ENCODE assay signal across 12 cellular contexts in the genomic region with DNA sequence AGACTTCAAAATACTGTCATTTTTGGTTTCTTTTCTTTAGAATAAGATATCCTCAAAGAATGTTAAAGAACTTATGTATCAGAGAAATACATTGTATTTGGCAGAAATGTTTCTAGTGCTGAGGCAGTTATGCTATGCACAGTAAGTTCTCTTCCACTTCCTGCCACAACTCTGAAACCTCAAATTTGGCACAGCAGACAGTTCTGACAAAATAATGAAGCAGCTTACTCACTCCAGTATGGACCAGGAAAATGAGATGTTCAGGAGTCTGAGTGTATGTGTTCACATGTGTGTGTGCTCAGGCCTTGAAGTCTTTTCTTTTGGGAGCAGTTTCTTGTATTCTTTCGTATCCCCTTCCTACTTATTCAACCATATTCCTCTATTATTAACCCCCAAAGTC.
DNase-seq lines count a peak whose midpoint lies in the region; ATAC-seq and TF ChIP-seq lines count a peak whose summit lies in the region.
"Had no signal": no experiment of that assay in that cellular context is flagged by ENCODE, and none has a peak within 500 bp of the region (broad histone marks: within the 10 kb centered on the region; RNA-seq: fewer than 3 reads in every experiment).

No MANE protein-coding gene starts in this region.

- H3K9me3 Mint-ChIP-seq in activated T-cell treated with anti-CD3 and anti-CD28 coated beads, Interleukin-2, amount 50 U/mL, for 4 hours: no peaks in the 10 kb centered on the region
- no peaks in the 10 kb centered on the region for H3K9me3 Mint-ChIP-seq in CD4-positive, alpha-beta T cell
- H3K9me3 Mint-ChIP-seq: type B pancreatic cell had no signal

- H3K4me3 ChIP-seq in ACC112 (ENCODE audit: low read depth, low read length): no peak overlapping the region

- no peaks in the 10 kb centered on the region for H3K9me3 ChIP-seq in CD4-positive, alpha-beta T cell (ENCODE audit: control insufficient read depth, low read length)

- no peak overlapping the region for H3K27ac Mint-ChIP-seq in CD4-positive, alpha-beta T cell
- H3K27ac Mint-ChIP-seq: activated naive CD8-positive, alpha-beta T cell; type B pancreatic cell; WTC11 had no signal

- H2AFZ ChIP-seq in ACC112 (ENCODE audit: low read length, unreplicated experiment): no peak overlapping the region

- peaks cover 34% of the 10 kb centered on the region for H3K4me1 ChIP-seq in ACC112 (ENCODE audit: control insufficient read depth, insufficient read depth, low read length, unreplicated experiment)

- intact Hi-C loops in CD4-positive, alpha-beta T cell (cut with DNase I, micrococcal nuclease): no loop called here

- no peaks in the 10 kb centered on the region for H3K36me3 ChIP-seq in ACC112 (ENCODE audit: insufficient read depth, low read length)

- H3K27me3 ChIP-seq in ACC112 (ENCODE audit: insufficient read depth, low read length): no peaks in the 10 kb centered on the region
- H3K27me3 ChIP-seq in CD4-positive, alpha-beta T cell (ENCODE audit: control insufficient read depth, insufficient read depth, low read length): no peaks in the 10 kb centered on the region

- CTCF ChIA-PET in CD4-positive, alpha-beta T cell (lab: Charles Lee): no interaction called here

- H3K4me3 Mint-ChIP-seq in activated T-cell treated with anti-CD3 and anti-CD28 coated beads, Interleukin-2, amount 50 U/mL, for 4 hours: no peak overlapping the region
- no peak overlapping the region for H3K4me3 Mint-ChIP-seq in CD4-positive, alpha-beta T cell
- H3K4me3 Mint-ChIP-seq: activated naive CD8-positive, alpha-beta T cell; type B pancreatic cell; WTC11 had no signal

- no peak for ATAC-seq in activated T-cell treated with anti-CD3 and anti-CD28 coated beads, Interleukin-2, amount 50 U/mL, for 4 hours
- ATAC-seq in GM19397 (IDR thresholded peaks at IDR 0.05; ENCODE audit: unreplicated experiment): no peak
- no peak for ATAC-seq in HG03460 (IDR thresholded peaks at IDR 0.05; ENCODE audit: unreplicated experiment)
- ATAC-seq in CD4-positive, alpha-beta T cell (ENCODE audit: poor library complexity): no peak

- H3K36me3 Mint-ChIP-seq in activated T-cell treated with anti-CD3 and anti-CD28 coated beads, Interleukin-2, amount 50 U/mL, for 4 hours (ENCODE audit: insufficient read depth): no peaks in the 10 kb centered on the region
- H3K36me3 Mint-ChIP-seq in CD4-positive, alpha-beta T cell (ENCODE audit: low read depth): no peaks in the 10 kb centered on the region
- H3K36me3 Mint-ChIP-seq: type B pancreatic cell, WTC11 had no signal

- no peaks in the 10 kb centered on the region for H3K4me1 Mint-ChIP-seq in activated T-cell treated with anti-CD3 and anti-CD28 coated beads, Interleukin-2, amount 50 U/mL, for 4 hours (ENCODE audit: low read depth)
- H3K4me1 Mint-ChIP-seq in CD4-positive, alpha-beta T cell (ENCODE audit: low read depth): no peaks in the 10 kb centered on the region

- DNase-seq in HCEC 1CT (peak; percentile 64), glomerular visceral epithelial cell (ENCODE audit: extremely low spot score) (peak; percentile 47)
- DNase-seq in activated T-cell treated with anti-CD3 and anti-CD28 coated beads, Interleukin-2, amount 50 U/mL, for 4 hours: no peak
- no peak for DNase-seq in CD4-positive, alpha-beta T cell
- DNase-seq: kidney had no signal

- TF ChIP-seq CTCF in CD4-positive, alpha-beta T cell (IDR thresholded peaks at IDR 0.05): no peak

- H3K27me3 Mint-ChIP-seq in activated T-cell treated with anti-CD3 and anti-CD28 coated beads, Interleukin-2, amount 50 U/mL, for 4 hours (ENCODE audit: low read depth): peaks cover 6% of the 10 kb centered on the region
- peaks cover 28% of the 10 kb centered on the region for H3K27me3 Mint-ChIP-seq in CD4-positive, alpha-beta T cell
- H3K27me3 Mint-ChIP-seq: type B pancreatic cell had no signal

- POLR2A ChIA-PET in CD4-positive, alpha-beta T cell (lab: Charles Lee): no interaction called here

- no peaks in the 10 kb centered on the region for H3K79me2 ChIP-seq in ACC112 (ENCODE audit: control insufficient read depth, insufficient read depth, low read length, unreplicated experiment)

- peak overlapping the region; percentile 79 for H3K27ac ChIP-seq in ACC112 (ENCODE audit: low read depth, low read length)
- peak overlapping the region; percentile 62 for H3K27ac ChIP-seq in angular gyrus (ENCODE audit: low read depth, low read length)
- H3K27ac ChIP-seq in CD4-positive, alpha-beta T cell (ENCODE audit: low read depth, low read length): no peak overlapping the region

Comparison
In these comparisons a context has a peak if more than half of its experiments do, and no peak if none do; other contexts are left out.
1. DNase-seq: peak in HCEC 1CT (single experiment) and glomerular visceral epithelial cell (single experiment); none in activated T-cell treated with anti-CD3 and anti-CD28 coated beads, Interleukin-2, amount 50 U/mL, for 4 hours (single experiment) and CD4-positive, alpha-beta T cell (0 of 10).